17 cellular contexts compared by ENCODE assay signal in the genomic region with DNA sequence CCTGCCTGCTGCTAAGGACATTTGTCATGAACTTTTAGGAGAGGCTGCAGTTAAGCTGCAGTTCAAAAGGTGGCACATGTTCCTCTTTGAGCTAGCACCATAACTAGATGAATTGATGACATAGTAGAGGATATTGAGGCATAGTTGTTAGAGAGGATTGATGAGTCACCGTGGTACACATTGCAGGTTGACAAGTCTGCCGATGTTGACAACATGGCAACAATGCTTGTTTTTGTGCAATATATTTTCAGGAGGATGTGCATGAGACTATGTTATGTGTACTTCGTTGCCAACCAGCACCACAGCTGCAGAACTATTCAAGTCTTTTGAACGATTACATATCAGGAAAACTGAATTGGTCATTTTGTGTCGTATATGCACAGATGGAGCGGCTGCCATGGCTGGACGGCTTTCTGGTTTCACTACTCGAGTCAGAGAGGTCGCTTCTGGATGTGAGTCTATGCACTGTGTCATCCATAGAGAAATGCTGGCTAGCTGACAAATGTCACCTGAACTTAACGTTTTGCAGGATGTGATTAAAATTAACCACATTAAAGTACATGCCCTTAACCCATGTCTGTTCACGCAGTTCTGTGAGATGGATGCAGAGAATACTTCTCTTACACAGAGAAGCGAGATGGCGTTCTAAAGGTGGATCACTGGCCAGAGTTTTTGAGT. TPM values are rescaled to one million over a fixed set of nuclear protein-coding genes. Genes with fewer than 3 reads are reported as not detected.
A peak's percentile ranks its signal among the peaks of the same experiment; 100 is the strongest.
DNase-seq lines count a peak whose midpoint lies in the region; ATAC-seq and TF ChIP-seq lines count a peak whose summit lies in the region.
"Had no signal": no experiment of that assay in that cellular context is flagged by ENCODE, and none has a peak within 500 bp of the region (broad histone marks: within the 10 kb centered on the region; RNA-seq: fewer than 3 reads in every experiment).

No MANE protein-coding gene starts in this region.

- POLR2A ChIA-PET in PC-3 (lab: Charles Lee; ENCODE audit: unreplicated experiment) = no interaction called here

- TF ChIP-seq POLR2A in thyroid gland (IDR thresholded peaks at IDR 0.05) = no peak

- peaks cover 56% of the 10 kb centered on the region for H3K4me1 Mint-ChIP-seq in activated T-cell treated with anti-CD3 and anti-CD28 coated beads, Interleukin-2, amount 50 U/mL, for 24 hours (ENCODE audit: low read depth)
- peaks cover 22% of the 10 kb centered on the region for H3K4me1 Mint-ChIP-seq in stimulated activated memory B cell treated with anti-CD40 and anti-IgM and Interleukin-4, amounts not matched to agents 10 μg/mL and 1 μg/mL and 100 μg/mL, for 72 hours
- H3K4me1 Mint-ChIP-seq: mesothelial cell of epicardium had no signal

- no peak overlapping the region for H3K4me2 ChIP-seq in PC-3 (ENCODE audit: low read length)

- H3K27ac ChIP-seq in PC-3 (ENCODE audit: low read length) (no peak overlapping the region), cingulate gyrus (ENCODE audit: low read depth, low read length) (peak overlapping the region; percentile 16), thyroid gland (no peak overlapping the region)
- H3K27ac ChIP-seq: gastrocnemius medialis, tibial nerve had no signal

- H3F3A ChIP-seq in PC-3 (ENCODE audit: low read length, unreplicated experiment) = no peaks in the 10 kb centered on the region

- CTCF ChIA-PET in PC-3 (lab: Charles Lee) = no interaction called here

- no peak overlapping the region for H3K9ac ChIP-seq in PC-3 (ENCODE audit: low read length)

- peaks cover 19% of the 10 kb centered on the region for H3K4me1 ChIP-seq in PC-3 (ENCODE audit: insufficient read depth, low read length)
- H3K4me1 ChIP-seq in thyroid gland = peaks cover 31 to 34% of the 10 kb centered on the region in 2 donors

- intact Hi-C loops in PC-3 (cut with micrococcal nuclease) (no loop called here), thyroid gland (cut with DNase I) (no loop called here)

- no peaks in the 10 kb centered on the region for H3K9me3 Mint-ChIP-seq in activated T-cell treated with anti-CD3 and anti-CD28 coated beads, Interleukin-2, amount 50 U/mL, for 24 hours
- H3K9me3 Mint-ChIP-seq in stimulated activated memory B cell treated with anti-CD40 and anti-IgM and Interleukin-4, amounts not matched to agents 10 μg/mL and 1 μg/mL and 100 μg/mL, for 72 hours = no peaks in the 10 kb centered on the region
- H3K9me3 Mint-ChIP-seq: IgD-negative memory B cell, mesothelial cell of epicardium had no signal

- H3K4me3 ChIP-seq in PC-3 (ENCODE audit: low read length) = no peak overlapping the region
- no peak overlapping the region for H3K4me3 ChIP-seq in thyroid gland (replicated peaks in 1 of 3)
- H3K4me3 ChIP-seq: gastrocnemius medialis, tibial nerve had no signal

- H3K79me2 ChIP-seq in PC-3 (ENCODE audit: low read length) = peaks cover 38% of the 10 kb centered on the region

- no peak overlapping the region for H3K4me3 Mint-ChIP-seq in activated T-cell treated with anti-CD3 and anti-CD28 coated beads, Interleukin-2, amount 50 U/mL, for 24 hours
- no peak overlapping the region for H3K4me3 Mint-ChIP-seq in stimulated activated memory B cell treated with anti-CD40 and anti-IgM and Interleukin-4, amounts not matched to agents 10 μg/mL and 1 μg/mL and 100 μg/mL, for 72 hours
- H3K4me3 Mint-ChIP-seq: IgD-negative memory B cell, mesothelial cell of epicardium had no signal

- TF ChIP-seq CTCF in PC-3 (conservative IDR thresholded peaks at IDR 0.05; ENCODE audit: low read depth, low read length) (no peak), thyroid gland (IDR thresholded peaks at IDR 0.05) (no peak)

- H3K9me2 ChIP-seq in PC-3 (replicated peaks; ENCODE audit: low read length) = no peaks in the 10 kb centered on the region

- no peak for DNase-seq in activated T-cell treated with anti-CD3 and anti-CD28 coated beads, Interleukin-2, amount 50 U/mL, for 24 hours
- no peak for DNase-seq in activated T-cell treated with anti-CD3 and anti-CD28 coated beads, Interleukin-2, amount 50 U/mL, for 1 hour
- DNase-seq in PC-3 = peak; percentile 36
- DNase-seq in thyroid gland = no peak
- DNase-seq: DMS79; effector CD4-positive, alpha-beta T cell; gastrocnemius medialis; NCI-H1694; NCI-H526; RPMI8226 had no signal

- 83 to 91% methylated on average over 13 of the region's 13 CpGs for WGBS in thyroid gland, 2 donors

- peaks cover 73% of the 10 kb centered on the region for H3K36me3 ChIP-seq in PC-3 (ENCODE audit: low read depth, low read length)
- H3K36me3 ChIP-seq in thyroid gland = peaks cover 32 to 40% of the 10 kb centered on the region in 2 donors

- peak overlapping the region; percentile 85 for H3K27ac Mint-ChIP-seq in activated T-cell treated with anti-CD3 and anti-CD28 coated beads, Interleukin-2, amount 50 U/mL, for 24 hours
- peak overlapping the region; percentile 17 for H3K27ac Mint-ChIP-seq in stimulated activated memory B cell treated with anti-CD40 and anti-IgM and Interleukin-4, amounts not matched to agents 10 μg/mL and 1 μg/mL and 100 μg/mL, for 72 hours
- H3K27ac Mint-ChIP-seq: mesothelial cell of epicardium had no signal

- 0 out of 2 replicates have a peak, but pooled peaks cover 10% of the 10 kb centered on the region for H4K20me1 ChIP-seq in PC-3 (ENCODE audit: low read length)

- BruUV-seq in PC-3 (replicated peaks; lab: Mats Ljungman, UMichigan) = no TSS peak

- ATAC-seq in PC-3 = no peak
- ATAC-seq in stimulated activated memory B cell treated with anti-CD40 and anti-IgM and Interleukin-4, amounts not matched to agents 10 μg/mL and 1 μg/mL and 100 μg/mL, for 72 hours = no peak
- no peak for ATAC-seq in HG02588 (IDR thresholded peaks at IDR 0.05; ENCODE audit: unreplicated experiment)
- no peak for ATAC-seq in GM19467 (IDR thresholded peaks at IDR 0.05; ENCODE audit: unreplicated experiment)
- ATAC-seq: gastrocnemius medialis had no signal

- no peaks in the 10 kb centered on the region for H3K27me3 Mint-ChIP-seq in activated T-cell treated with anti-CD3 and anti-CD28 coated beads, Interleukin-2, amount 50 U/mL, for 24 hours
- H3K27me3 Mint-ChIP-seq in stimulated activated memory B cell treated with anti-CD40 and anti-IgM and Interleukin-4, amounts not matched to agents 10 μg/mL and 1 μg/mL and 100 μg/mL, for 72 hours = no peaks in the 10 kb centered on the region
- H3K27me3 Mint-ChIP-seq: IgD-negative memory B cell had no signal

- peaks cover 99% of the 10 kb centered on the region for H3K36me3 Mint-ChIP-seq in activated T-cell treated with anti-CD3 and anti-CD28 coated beads, Interleukin-2, amount 50 U/mL, for 24 hours (ENCODE audit: low read depth)
- peaks cover 67% of the 10 kb centered on the region for H3K36me3 Mint-ChIP-seq in stimulated activated memory B cell treated with anti-CD40 and anti-IgM and Interleukin-4, amounts not matched to agents 10 μg/mL and 1 μg/mL and 100 μg/mL, for 72 hours

- no peak overlapping the region for H2AFZ ChIP-seq in PC-3 (ENCODE audit: low read length)

- H3K9me3 ChIP-seq in PC-3 (ENCODE audit: low read length) = no peaks in the 10 kb centered on the region
- H3K9me3 ChIP-seq in thyroid gland = no peaks in the 10 kb centered on the region
- H3K9me3 ChIP-seq: gastrocnemius medialis, tibial nerve had no signal

- H3K27me3 ChIP-seq in PC-3 (ENCODE audit: low read length) = no peaks in the 10 kb centered on the region
- H3K27me3 ChIP-seq in thyroid gland = no peaks in the 10 kb centered on the region
- H3K27me3 ChIP-seq: gastrocnemius medialis, tibial nerve had no signal

RNA-seq across cellular contexts. Expression of gene ANP32B, which starts 24.2 kb away (rescaled TPM):
- 14.8 and 32.6 TPM in 2 replicates for total RNA-seq in PC-3 (2014; rRNA removed)
- 10 to 100 TPM; 19.7 to 32.1 (median 27.5) TPM for total RNA-seq in thyroid gland

RNA-seq across cellular contexts. Expression of gene NANS, which starts 49.1 kb away (rescaled TPM):
- total RNA-seq in PC-3 (2014; rRNA removed) (93.0 and 94.8 TPM in 2 replicates), thyroid gland (10 to 100 TPM; 28.5 to 68.8 (median 53.6) TPM)
